19 cellular contexts compared by ENCODE assay signal in genomic region chr3:140145501-140145900, GRCh38.
DNase-seq lines count a peak whose midpoint lies in the region; ATAC-seq and TF ChIP-seq lines count a peak whose summit lies in the region.
"Had no signal": no experiment of that assay in that cellular context is flagged by ENCODE, and none has a peak within 500 bp of the region (broad histone marks: within the 10 kb centered on the region; RNA-seq: fewer than 3 reads in every experiment).

No MANE protein-coding gene starts in this region.

- H3K4me3 Mint-ChIP-seq in GM23338 (no peak overlapping the region), chondrocyte (ENCODE audit: unreplicated experiment) (no peak overlapping the region)
- H3K4me3 Mint-ChIP-seq: CD4-positive, alpha-beta memory T cell had no signal

- no peak overlapping the region for H2AK5ac ChIP-seq in mesenchymal stem cell (ENCODE audit: low read length, severe bottlenecking)

- no peak overlapping the region for H3K4ac ChIP-seq in mesenchymal stem cell (ENCODE audit: low read depth in 1 of 2, low read length in 2 of 2)

- H2BK5ac ChIP-seq in mesenchymal stem cell (ENCODE audit: low read depth, low read length, poor library complexity, severe bottlenecking), result peak overlapping the region; percentile 14

- CTCF ChIA-PET in PC-9 (lab: Charles Lee), result no interaction called here

- H3K9me2 ChIP-seq in GM23338 (ENCODE audit: insufficient read depth), result peaks cover 16% of the 10 kb centered on the region; the same call in 1 of the 2 replicates
- no peaks in the 10 kb centered on the region for H3K9me2 ChIP-seq in PC-9 (ENCODE audit: insufficient read depth)

- TF ChIP-seq POLR2A in body of pancreas (IDR thresholded peaks at IDR 0.05), result no peak

- no peak overlapping the region for H3K27ac ChIP-seq in C4-2B
- H3K27ac ChIP-seq in GM23338 (ENCODE audit: low read depth), result no peak overlapping the region
- H3K27ac ChIP-seq in mesenchymal stem cell (ENCODE audit: low read length, poor library complexity, severe bottlenecking), result no peak overlapping the region
- H3K27ac ChIP-seq in PC-9, result no peak overlapping the region
- no peak overlapping the region for H3K27ac ChIP-seq in body of pancreas

- H4K8ac ChIP-seq in mesenchymal stem cell (ENCODE audit: low read length), result no peak overlapping the region

- H3K9me3 ChIP-seq in mesenchymal stem cell (ENCODE audit: control insufficient read depth, low read length) (no peaks in the 10 kb centered on the region), PC-9 (ENCODE audit: insufficient read depth, low read depth) (no peaks in the 10 kb centered on the region), body of pancreas (no peaks in the 10 kb centered on the region), mucosa of descending colon (no peaks in the 10 kb centered on the region)
- H3K9me3 ChIP-seq: Caco-2, MG63 had no signal

- BruUV-seq in PC-9 (replicated peaks; lab: Mats Ljungman, UMichigan), result no TSS peak

- no peaks in the 10 kb centered on the region for H3K36me3 Mint-ChIP-seq in GM23338 (ENCODE audit: low read depth)
- H3K36me3 Mint-ChIP-seq in chondrocyte (ENCODE audit: low read depth), result peaks cover 3% of the 10 kb centered on the region
- H3K36me3 Mint-ChIP-seq: CD4-positive, alpha-beta memory T cell had no signal

- no peak overlapping the region for H3K14ac ChIP-seq in mesenchymal stem cell (ENCODE audit: low read length in 2 of 2)

- WGBS in mesenchymal stem cell, result 84% methylated on average over 2 of the region's 2 CpGs
- WGBS in body of pancreas, 2 donors, result 87 to 94% methylated on average over 2 of the region's 2 CpGs

- peaks cover 1% of the 10 kb centered on the region for H3K79me1 ChIP-seq in mesenchymal stem cell (replicated peaks; ENCODE audit: low read length, poor library complexity, severe bottlenecking)

- no peaks in the 10 kb centered on the region for H3K4me1 Mint-ChIP-seq in GM23338
- H3K4me1 Mint-ChIP-seq in chondrocyte (ENCODE audit: low read depth), result no peaks in the 10 kb centered on the region
- H3K4me1 Mint-ChIP-seq: CD4-positive, alpha-beta memory T cell had no signal

- no peak overlapping the region for H4K91ac ChIP-seq in mesenchymal stem cell (ENCODE audit: low read length)

- TF ChIP-seq CTCF in C4-2B (conservative IDR thresholded peaks at IDR 0.05), result 0 out of 2 replicates have a peak, but pooled peaks have one; percentile 5
- TF ChIP-seq CTCF in GM23338 (conservative IDR thresholded peaks at IDR 0.05; ENCODE audit: low read depth in 2 of 2), result peak in 1 of 2 experiments; percentile 21; a peak in 2 of 4 replicates
- peak; percentile 17 for TF ChIP-seq CTCF in chondrocyte (IDR thresholded peaks at IDR 0.05)
- no peak for TF ChIP-seq CTCF in PC-9 (conservative IDR thresholded peaks at IDR 0.05)
- TF ChIP-seq CTCF in body of pancreas (IDR thresholded peaks at IDR 0.05), result no peak
- no peak for TF ChIP-seq CTCF in mucosa of descending colon (IDR thresholded peaks at IDR 0.05)

- H3K4me2 ChIP-seq in GM23338 (no peak overlapping the region), mesenchymal stem cell (ENCODE audit: low read length, poor library complexity, severe bottlenecking) (no peak overlapping the region), PC-9 (no peak overlapping the region)

- peak overlapping the region; percentile 52; the same call in 1 of the 2 replicates for H2AFZ ChIP-seq in GM23338
- no peak overlapping the region for H2AFZ ChIP-seq in mesenchymal stem cell (ENCODE audit: low read depth, low read length)
- H2AFZ ChIP-seq in PC-9, result no peak overlapping the region

- H3F3A ChIP-seq in GM23338 (replicated peaks; ENCODE audit: low read depth), result no peaks in the 10 kb centered on the region
- H3F3A ChIP-seq in PC-9 (ENCODE audit: insufficient read depth, low read depth), result no peaks in the 10 kb centered on the region

- H3K27me3 ChIP-seq in GM23338 (ENCODE audit: insufficient read depth), result no peaks in the 10 kb centered on the region
- H3K27me3 ChIP-seq in mesenchymal stem cell (ENCODE audit: control insufficient read depth in 1 of 2, insufficient read depth in 1 of 2, low read length in 2 of 2), result peaks cover 0 to 11% of the 10 kb centered on the region in 2 experiments
- no peaks in the 10 kb centered on the region for H3K27me3 ChIP-seq in PC-9 (ENCODE audit: insufficient read depth, low read depth)
- H3K27me3 ChIP-seq in body of pancreas, result no peaks in the 10 kb centered on the region
- H3K27me3 ChIP-seq: MG63 had no signal

- no peak overlapping the region for H3K23ac ChIP-seq in mesenchymal stem cell (ENCODE audit: low read length in 2 of 2)

- H4K20me1 ChIP-seq in GM23338 (replicated peaks; ENCODE audit: insufficient read depth) (no peaks in the 10 kb centered on the region), PC-9 (ENCODE audit: insufficient read depth) (no peaks in the 10 kb centered on the region)

- H3K18ac ChIP-seq in mesenchymal stem cell (ENCODE audit: low read depth in 1 of 2, low read length in 2 of 2), result no peak overlapping the region

- no peak overlapping the region for H2BK15ac ChIP-seq in mesenchymal stem cell (ENCODE audit: low read depth, poor library complexity, severe bottlenecking)

- H2BK12ac ChIP-seq in mesenchymal stem cell (ENCODE audit: low read length in 2 of 2), result no peak overlapping the region

- intact Hi-C loops in PC-9 (cut with micrococcal nuclease; ENCODE audit: unreplicated experiment) (no loop called here), body of pancreas (cut with DNase I) (no loop called here), mucosa of descending colon (cut with DNase I, micrococcal nuclease) (no loop called here)

- ATAC-seq in GM23338 (no peak), body of pancreas (no peak), mucosa of descending colon (no peak)

- H3K4me1 ChIP-seq in GM23338 (ENCODE audit: insufficient read depth) (no peaks in the 10 kb centered on the region), mesenchymal stem cell (ENCODE audit: control insufficient read depth, insufficient read depth, low read depth, low read length) (no peaks in the 10 kb centered on the region), PC-9 (replicated peaks; ENCODE audit: insufficient read depth) (no peaks in the 10 kb centered on the region), body of pancreas (no peaks in the 10 kb centered on the region), mucosa of descending colon (ENCODE audit: low read depth) (no peaks in the 10 kb centered on the region)
- H3K4me1 ChIP-seq: Caco-2 had no signal

- H3K9ac ChIP-seq in mesenchymal stem cell (ENCODE audit: low read length), result no peak overlapping the region

- H3K27ac Mint-ChIP-seq in GM23338 (no peak overlapping the region), chondrocyte (ENCODE audit: unreplicated experiment) (no peak overlapping the region)
- H3K27ac Mint-ChIP-seq: CD4-positive, alpha-beta memory T cell had no signal

- H3K36me3 ChIP-seq in GM23338 (ENCODE audit: insufficient read depth) (no peaks in the 10 kb centered on the region), mesenchymal stem cell (ENCODE audit: control insufficient read depth in 1 of 2, insufficient read depth in 2 of 2, low read depth in 1 of 2, low read length in 2 of 2) (no peaks in the 10 kb centered on the region), PC-9 (ENCODE audit: low read depth) (no peaks in the 10 kb centered on the region), body of pancreas (replicated peaks in 1 of 2; ENCODE audit: insufficient read depth in 1 of 2, low read depth in 2 of 2) (no peaks in the 10 kb centered on the region), mucosa of descending colon (ENCODE audit: low read depth) (no peaks in the 10 kb centered on the region)
- H3K36me3 ChIP-seq: MG63 had no signal

- H3K4me3 ChIP-seq in GM23338 (no peak overlapping the region), mesenchymal stem cell (ENCODE audit: insufficient read depth in 1 of 2, low read depth in 1 of 2, low read length in 2 of 2) (no peak overlapping the region), PC-9 (no peak overlapping the region), body of pancreas (no peak overlapping the region), mucosa of descending colon (no peak overlapping the region)
- H3K4me3 ChIP-seq: MG63 had no signal

- peak; percentile 5 for DNase-seq in GM23338 (ENCODE audit: low spot score)
- no peak for DNase-seq in chondrocyte (ENCODE audit: low spot score)
- DNase-seq in mesenchymal stem cell, result no peak
- DNase-seq in NOMO-1 treated with dmso at 0.1 percent for 144 hours (lab: John Stamatoyannopoulos, UW; ENCODE audit: unreplicated experiment), result no peak
- no peak for DNase-seq in PC-9
- DNase-seq in body of pancreas, result no peak
- DNase-seq in mucosa of descending colon, result no peak
- DNase-seq: Caco-2; CD4-positive, alpha-beta memory T cell; DMS153; Kasumi-1; MG63; NCI-H1048; NCI-H1417 treated with DMSO at 0.1 percent for 48 hours; NCI-H1930; NCI-H510A treated with DMSO at 0.1 percent for 48 hours; NCI-H748 treated with DMSO at 0.1 percent for 48 hours; Right ventricle myocardium superior had no signal

- H3K27me3 Mint-ChIP-seq in GM23338 (ENCODE audit: insufficient read depth, low read depth, poor library complexity), result peaks cover 2% of the 10 kb centered on the region
- no peaks in the 10 kb centered on the region for H3K27me3 Mint-ChIP-seq in chondrocyte (ENCODE audit: low read depth)
- H3K27me3 Mint-ChIP-seq: CD4-positive, alpha-beta memory T cell had no signal

- H2BK120ac ChIP-seq in mesenchymal stem cell (ENCODE audit: low read depth, low read length), result no peak overlapping the region

- POLR2A ChIA-PET in PC-9 (lab: Charles Lee; ENCODE audit: unreplicated experiment), result no interaction called here

- H3K9me3 Mint-ChIP-seq in GM23338 (no peaks in the 10 kb centered on the region), chondrocyte (ENCODE audit: low read depth) (no peaks in the 10 kb centered on the region)
- H3K9me3 Mint-ChIP-seq: CD4-positive, alpha-beta memory T cell had no signal

- H3K79me2 ChIP-seq in GM23338 (replicated peaks; ENCODE audit: insufficient read depth), result no peaks in the 10 kb centered on the region
- no peaks in the 10 kb centered on the region for H3K79me2 ChIP-seq in PC-9 (ENCODE audit: low read depth)

TF ChIP-seq in GM23338, 12 proteins besides CTCF, POLR2A, EP300 and RAD21:
- TF ChIP-seq JUNB (IDR thresholded peaks at IDR 0.05; ENCODE audit: unreplicated experiment), result no peak

Comparison
In these comparisons a context has a peak if more than half of its experiments do, and no peak if none do; other contexts are left out.
1. CTCF ChIP-seq: peak in C4-2B (single experiment) and chondrocyte (single experiment); none in PC-9 (single experiment), body of pancreas (0 of 7) and mucosa of descending colon (single experiment).